30 cellular contexts compared by ENCODE assay signal in the genomic region with DNA sequence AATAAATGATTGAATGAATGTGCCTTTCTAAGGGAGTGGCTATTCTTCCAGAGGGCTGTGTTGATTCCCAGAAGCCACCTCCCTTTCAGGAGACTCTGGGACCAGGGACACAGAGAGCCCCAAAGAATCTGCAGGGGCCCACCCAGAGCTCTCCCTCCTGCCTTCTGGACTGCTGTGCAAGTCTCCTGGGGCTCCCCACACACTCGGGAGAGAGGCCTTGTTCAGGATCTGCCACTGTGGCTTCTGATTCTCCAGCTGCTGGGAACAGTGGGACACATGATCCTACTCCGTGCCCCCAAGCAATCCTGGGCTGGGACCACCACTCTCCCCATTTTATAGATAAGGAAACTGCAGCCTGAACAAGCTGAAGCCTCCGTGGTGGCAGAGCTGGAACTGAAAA. TPM values are rescaled to one million over a fixed set of nuclear protein-coding genes. Genes with fewer than 3 reads are reported as not detected.
"Had no signal": no experiment of that assay in that cellular context is flagged by ENCODE, and none has a peak within 500 bp of the region (broad histone marks: within the 10 kb centered on the region; RNA-seq: fewer than 3 reads in every experiment).

No MANE protein-coding gene starts in this region.

- H3K9me3 ChIP-seq: ascending aorta, breast epithelium, colonic mucosa had no signal

- H3K36me3 Mint-ChIP-seq: activated naive CD4-positive, alpha-beta T cell treated with anti-CD3 and anti-CD28 coated beads, Interleukin-2, amount 10 ng/mL, durations not matched to agents 7 days and 5 days; activated naive CD4-positive, alpha-beta T cell treated with anti-CD3 and anti-CD28 coated beads, Interleukin-2, amount 50 U/mL, for 72 hours; activated naive CD8-positive, alpha-beta T cell treated with anti-CD3 and anti-CD28 coated beads, Interleukin-2, amount 10 ng/mL, durations not matched to agents 7 days and 5 days; brain had no signal

- ATAC-seq: activated naive CD4-positive, alpha-beta T cell treated with anti-CD3 and anti-CD28 coated beads, Interleukin-2, amount 50 U/mL, for 72 hours; activated T-cell treated with anti-CD3 and anti-CD28 coated beads, Interleukin-2, amount 50 U/mL, for 72 hours; esophagus mucosa had no signal

- H3K4me1 Mint-ChIP-seq: activated CD4-positive, alpha-beta memory T cell treated with anti-CD3 and anti-CD28 coated beads, Interleukin-2, amount 10 ng/mL, durations not matched to agents 7 days and 5 days; activated CD4-positive, alpha-beta T cell treated with anti-CD3 and anti-CD28 coated beads, Interleukin-2, amount 10 ng/mL, durations not matched to agents 7 days and 5 days; activated naive CD4-positive, alpha-beta T cell treated with anti-CD3 and anti-CD28 coated beads, Interleukin-2, amount 10 ng/mL, durations not matched to agents 7 days and 5 days; activated naive CD8-positive, alpha-beta T cell treated with anti-CD3 and anti-CD28 coated beads, Interleukin-2, amount 10 ng/mL, durations not matched to agents 7 days and 5 days had no signal

- H3K36me3 ChIP-seq: ascending aorta, breast epithelium, cardiac muscle cell, colonic mucosa had no signal

- H3K9me3 Mint-ChIP-seq: activated CD4-positive, alpha-beta memory T cell treated with anti-CD3 and anti-CD28 coated beads, Interleukin-2, amount 10 ng/mL, durations not matched to agents 7 days and 5 days; activated CD4-positive, alpha-beta T cell treated with anti-CD3 and anti-CD28 coated beads, Interleukin-2, amount 10 ng/mL, durations not matched to agents 7 days and 5 days; activated naive CD4-positive, alpha-beta T cell treated with anti-CD3 and anti-CD28 coated beads, Interleukin-2, amount 10 ng/mL, durations not matched to agents 7 days and 5 days; activated naive CD4-positive, alpha-beta T cell treated with anti-CD3 and anti-CD28 coated beads, Interleukin-2, amount 50 U/mL, for 72 hours; activated naive CD8-positive, alpha-beta T cell treated with anti-CD3 and anti-CD28 coated beads, Interleukin-2, amount 10 ng/mL, durations not matched to agents 7 days and 5 days; activated T-cell treated with anti-CD3 and anti-CD28 coated beads, Interleukin-2, amount 50 U/mL, for 24 hours; activated T-cell treated with anti-CD3 and anti-CD28 coated beads, Interleukin-2, amount 50 U/mL, for 72 hours; brain; endodermal cell had no signal

- DNase-seq: activated CD4-positive, alpha-beta memory T cell treated with anti-CD3 and anti-CD28 coated beads, Interleukin-2, amount 10 ng/mL, durations not matched to agents 7 days and 5 days; activated CD4-positive, alpha-beta T cell treated with anti-CD3 and anti-CD28 coated beads for 1 hour; activated CD4-positive, alpha-beta T cell treated with anti-CD3 and anti-CD28 coated beads for 4 hours; activated CD4-positive, alpha-beta T cell treated with anti-CD3 and anti-CD28 coated beads, Interleukin-2, amount 10 ng/mL, durations not matched to agents 7 days and 5 days; activated CD4-positive, alpha-beta T cell treated with anti-CD3 and anti-CD28 coated beads, Interleukin-2, amount 50 U/mL, for 4 hours; activated CD4-positive, CD25-positive, alpha-beta regulatory T cell; activated CD8-positive, alpha-beta memory T cell treated with anti-CD3 and anti-CD28 coated beads, Interleukin-2, amount 50 U/mL, for 48 hours; activated gamma-delta T cell; activated naive CD4-positive, alpha-beta T cell; activated naive CD4-positive, alpha-beta T cell treated with anti-CD3 and anti-CD28 coated beads, Interleukin-2, amount 10 ng/mL, durations not matched to agents 7 days and 5 days; activated naive CD8-positive, alpha-beta T cell treated with anti-CD3 and anti-CD28 coated beads, Interleukin-2, amount 10 ng/mL, durations not matched to agents 7 days and 5 days; activated T-cell treated with anti-CD3 and anti-CD28 coated beads for 4 hours; activated T-cell treated with anti-CD3 and anti-CD28 coated beads, Interleukin-2, amount 50 U/mL, for 24 hours; activated T-cell treated with anti-CD3 and anti-CD28 coated beads, Interleukin-2, amount 50 U/mL, for 72 hours; central memory CD4-positive, alpha-beta T cell; cerebellar nuclear complex; colonic mucosa; effector memory CD4-positive, alpha-beta T cell; endodermal cell; foreskin fibroblast; head of caudate nucleus; T-helper 2 cell had no signal

- H3K27ac ChIP-seq: ascending aorta, breast epithelium, cardiac muscle cell, colonic mucosa had no signal

- H3K4me3 ChIP-seq: ascending aorta, breast epithelium, cardiac muscle cell, colonic mucosa had no signal

- H3K27me3 ChIP-seq: ascending aorta, breast epithelium, cardiac muscle cell, colonic mucosa had no signal

- H3K27me3 Mint-ChIP-seq: activated T-cell treated with anti-CD3 and anti-CD28 coated beads, Interleukin-2, amount 50 U/mL, for 24 hours; brain had no signal

- H3K4me1 ChIP-seq: ascending aorta, colonic mucosa had no signal

- H3K4me3 Mint-ChIP-seq: activated CD4-positive, alpha-beta memory T cell treated with anti-CD3 and anti-CD28 coated beads, Interleukin-2, amount 10 ng/mL, durations not matched to agents 7 days and 5 days; activated CD4-positive, alpha-beta T cell treated with anti-CD3 and anti-CD28 coated beads, Interleukin-2, amount 10 ng/mL, durations not matched to agents 7 days and 5 days; activated naive CD4-positive, alpha-beta T cell treated with anti-CD3 and anti-CD28 coated beads, Interleukin-2, amount 10 ng/mL, durations not matched to agents 7 days and 5 days; activated naive CD8-positive, alpha-beta T cell treated with anti-CD3 and anti-CD28 coated beads, Interleukin-2, amount 10 ng/mL, durations not matched to agents 7 days and 5 days; activated T-cell treated with anti-CD3 and anti-CD28 coated beads, Interleukin-2, amount 50 U/mL, for 24 hours; activated T-cell treated with anti-CD3 and anti-CD28 coated beads, Interleukin-2, amount 50 U/mL, for 72 hours; endodermal cell had no signal

- H3K27ac Mint-ChIP-seq: activated CD4-positive, alpha-beta memory T cell treated with anti-CD3 and anti-CD28 coated beads, Interleukin-2, amount 10 ng/mL, durations not matched to agents 7 days and 5 days; activated CD4-positive, alpha-beta T cell treated with anti-CD3 and anti-CD28 coated beads, Interleukin-2, amount 10 ng/mL, durations not matched to agents 7 days and 5 days; activated naive CD4-positive, alpha-beta T cell treated with anti-CD3 and anti-CD28 coated beads, Interleukin-2, amount 10 ng/mL, durations not matched to agents 7 days and 5 days; activated naive CD8-positive, alpha-beta T cell treated with anti-CD3 and anti-CD28 coated beads, Interleukin-2, amount 10 ng/mL, durations not matched to agents 7 days and 5 days; activated T-cell treated with anti-CD3 and anti-CD28 coated beads, Interleukin-2, amount 50 U/mL, for 24 hours; activated T-cell treated with anti-CD3 and anti-CD28 coated beads, Interleukin-2, amount 50 U/mL, for 72 hours; endodermal cell had no signal

RNA-seq across cellular contexts. Expression of a gene that starts 23.6 kb away (rescaled TPM):
- total RNA-seq: activated CD4-positive, alpha-beta memory T cell treated with anti-CD3 and anti-CD28 coated beads, Interleukin-2, amount 10 ng/mL, durations not matched to agents 7 days and 5 days; activated CD4-positive, alpha-beta T cell treated with anti-CD3 and anti-CD28 coated beads, Interleukin-2, amount 10 ng/mL, durations not matched to agents 7 days and 5 days; activated naive CD4-positive, alpha-beta T cell treated with anti-CD3 and anti-CD28 coated beads, Interleukin-2, amount 50 U/mL, for 72 hours; activated naive CD8-positive, alpha-beta T cell treated with anti-CD3 and anti-CD28 coated beads, Interleukin-2, amount 10 ng/mL, durations not matched to agents 7 days and 5 days; activated T-cell treated with anti-CD3 and anti-CD28 coated beads, Interleukin-2, amount 50 U/mL, for 72 hours; ascending aorta; dermis microvascular lymphatic vessel endothelial cell; epithelial cell of proximal tubule had no signal

RNA-seq across cellular contexts. Expression of a gene that starts 36.7 kb away (rescaled TPM):
- total RNA-seq: activated CD4-positive, alpha-beta memory T cell treated with anti-CD3 and anti-CD28 coated beads, Interleukin-2, amount 10 ng/mL, durations not matched to agents 7 days and 5 days; activated CD4-positive, alpha-beta T cell treated with anti-CD3 and anti-CD28 coated beads, Interleukin-2, amount 10 ng/mL, durations not matched to agents 7 days and 5 days; activated naive CD4-positive, alpha-beta T cell treated with anti-CD3 and anti-CD28 coated beads, Interleukin-2, amount 50 U/mL, for 72 hours; activated naive CD8-positive, alpha-beta T cell treated with anti-CD3 and anti-CD28 coated beads, Interleukin-2, amount 10 ng/mL, durations not matched to agents 7 days and 5 days; activated T-cell treated with anti-CD3 and anti-CD28 coated beads, Interleukin-2, amount 50 U/mL, for 72 hours; ascending aorta had no signal
